Comparison of ENCODE assay signal across 19 cellular contexts in the genomic region with DNA sequence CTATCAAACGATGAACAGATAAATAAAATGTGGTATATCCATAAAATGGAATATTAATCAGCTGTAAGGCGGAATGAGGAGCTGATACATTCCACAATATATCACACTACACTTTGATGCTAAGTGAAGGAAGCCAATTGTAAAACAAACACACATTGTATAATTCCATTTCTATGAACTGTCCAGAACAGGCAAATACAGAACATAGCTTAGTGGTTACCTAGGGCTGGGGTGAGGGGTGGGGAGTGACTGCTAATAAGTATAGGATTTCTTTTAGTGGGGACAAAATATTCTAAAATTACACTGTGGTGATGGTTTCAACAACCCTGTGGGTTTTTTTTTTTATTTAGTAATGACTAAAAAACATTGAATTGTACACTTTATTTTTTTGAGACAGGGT.
A peak's percentile ranks its signal among the peaks of the same experiment; 100 is the strongest.
DNase-seq lines count a peak whose midpoint lies in the region; ATAC-seq and TF ChIP-seq lines count a peak whose summit lies in the region.
"Had no signal": no experiment of that assay in that cellular context is flagged by ENCODE, and none has a peak within 500 bp of the region (broad histone marks: within the 10 kb centered on the region; RNA-seq: fewer than 3 reads in every experiment).

No MANE protein-coding gene starts in this region.

- no CpG with 5 or more reads among the region's 2 CpGs for WGBS in IMR-90 (ENCODE audit: extremely low coverage in 2 of 2, insufficient read length in 1 of 2), 2 experiments
- WGBS in spleen, 5 donors: 67 to 96% (median 81%) methylated on average over 2 of the region's 2 CpGs

- H4K20me1 ChIP-seq in IMR-90 (ENCODE audit: insufficient read depth, low read length): no peaks in the 10 kb centered on the region
- H4K20me1 ChIP-seq: BLaER1 had no signal

- no peak overlapping the region for H3K4me2 ChIP-seq in IMR-90 (ENCODE audit: low read depth, low read length)
- H3K4me2 ChIP-seq: BLaER1 had no signal

- H3K27me3 ChIP-seq in IMR-90 (ENCODE audit: control insufficient read depth, insufficient read depth, low read length) (no peaks in the 10 kb centered on the region), brain microvascular endothelial cell (replicated peaks) (no peaks in the 10 kb centered on the region), spleen (replicated peaks in 1 of 7) (peaks cover 0 to 8% (median 0%) of the 10 kb centered on the region in 7 donors)
- H3K27me3 ChIP-seq: BE2C, BLaER1 had no signal

- no peak overlapping the region for H3K23ac ChIP-seq in IMR-90 (ENCODE audit: low read depth, low read length)

- H3K9me3 ChIP-seq in IMR-90 (ENCODE audit: control insufficient read depth, insufficient read depth, low read length) (no peaks in the 10 kb centered on the region; the same call in 1 of the 2 replicates), spleen (no peaks in the 10 kb centered on the region)
- H3K9me3 ChIP-seq: BE2C, BLaER1 had no signal

- no peak overlapping the region for H2BK20ac ChIP-seq in IMR-90 (ENCODE audit: low read depth, low read length)

- CTCF ChIA-PET in IMR-90 (lab: Yijun Ruan, JAX): no interaction called here

- H2BK5ac ChIP-seq in IMR-90 (ENCODE audit: low read depth, low read length, poor library complexity, severe bottlenecking): peak overlapping the region; percentile 80

- no peak overlapping the region for H2AFZ ChIP-seq in IMR-90 (replicated peaks; ENCODE audit: low read length, poor library complexity)

- no peaks in the 10 kb centered on the region for H3K9me1 ChIP-seq in IMR-90 (ENCODE audit: insufficient read depth, low read length)

- H3K14ac ChIP-seq in IMR-90 (replicated peaks; ENCODE audit: low read depth, low read length): no peak overlapping the region

- no peak overlapping the region for H3K4ac ChIP-seq in IMR-90 (ENCODE audit: low read depth, low read length)

- TF ChIP-seq POLR2A in IMR-90 (IDR thresholded peaks at IDR 0.05; ENCODE audit: low read depth, low read length) (no peak), spleen (IDR thresholded peaks at IDR 0.05) (no peak)

- peak overlapping the region; percentile 86; the same call in 1 of the 2 replicates for H3K18ac ChIP-seq in IMR-90 (ENCODE audit: low read depth, low read length)

- intact Hi-C loops in IMR-90 (cut with micrococcal nuclease) (loop anchor here (10.0 kb wide), 2 partner anchors 727 to 1317 kb away; no protein-coding TSS in a partner anchor), spleen (cut with DNase I; ENCODE audit: low total_unique reads) (no loop called here)

- DNase-seq in IMR-90 (peak; percentile 51), choroid plexus epithelial cell (ENCODE audit: low read depth) (peak; percentile 2), superior temporal gyrus (ENCODE audit: extremely low spot score) (peak; percentile 4), brain microvascular endothelial cell (no peak), HCEC 1CT (no peak), spleen (no peak)
- DNase-seq: 8988T; ACHN; BE2C; C1 segment of cervical spinal cord; CD4-positive, alpha-beta memory T cell; CD4-positive, CD25-positive, alpha-beta regulatory T cell; CD8-positive, alpha-beta memory T cell; COR-L47; DMS79 treated with DMSO at 0.1 percent for 48 hours; EL; GDM1 had no signal

- dilution Hi-C loops in IMR-90 (cut with HindIII; ENCODE audit: low sequenced_read_pairs, unreplicated experiment): no loop called here

- H3K27ac ChIP-seq in IMR-90 (ENCODE audit: insufficient read depth, low read length) (peak overlapping the region; percentile 50; the same call in 1 of the 2 replicates), brain microvascular endothelial cell (no peak overlapping the region), spleen (no peak overlapping the region)
- H3K27ac ChIP-seq: BLaER1 had no signal

- no peak overlapping the region for H3K56ac ChIP-seq in IMR-90 (ENCODE audit: extremely low read depth, insufficient read depth, low read length)

- H2BK120ac ChIP-seq in IMR-90 (ENCODE audit: low read depth, low read length): no peak overlapping the region

- ATAC-seq in IMR-90 (ENCODE audit: low read depth): peak; percentile 85
- ATAC-seq: GM12878 had no signal

- no peak overlapping the region for H2AK9ac ChIP-seq in IMR-90 (replicated peaks; ENCODE audit: low read depth, low read length, poor library complexity)

- no peaks in the 10 kb centered on the region for H3K36me3 ChIP-seq in IMR-90 (ENCODE audit: control insufficient read depth, insufficient read depth, low read length)
- no peaks in the 10 kb centered on the region for H3K36me3 ChIP-seq in brain microvascular endothelial cell (replicated peaks)
- no peaks in the 10 kb centered on the region for H3K36me3 ChIP-seq in spleen
- H3K36me3 ChIP-seq: BLaER1 had no signal

- no peak for TF ChIP-seq CTCF in IMR-90 (conservative IDR thresholded peaks at IDR 0.05; ENCODE audit: low read depth, low read length)
- no peak for TF ChIP-seq CTCF in choroid plexus epithelial cell (conservative IDR thresholded peaks at IDR 0.05; ENCODE audit: low read depth, low read length)
- TF ChIP-seq CTCF in brain microvascular endothelial cell (IDR thresholded peaks at IDR 0.05; ENCODE audit: low read depth, low read length, missing control alignments): no peak
- no peak for TF ChIP-seq CTCF in spleen (IDR thresholded peaks at IDR 0.05 in 8 of 11, conservative IDR thresholded peaks at IDR 0.05 in 3 of 11)

- no peak overlapping the region; the same call in 1 of the 2 replicates for H4K91ac ChIP-seq in IMR-90 (ENCODE audit: insufficient read depth, low read depth, low read length)

- H3K4me3 ChIP-seq in IMR-90 (ENCODE audit: insufficient read depth, low read depth, low read length): no peak overlapping the region
- H3K4me3 ChIP-seq in choroid plexus epithelial cell (ENCODE audit: low read depth, low read length): no peak overlapping the region
- no peak overlapping the region for H3K4me3 ChIP-seq in brain microvascular endothelial cell (ENCODE audit: low read depth, low read length)
- H3K4me3 ChIP-seq in spleen: no peak overlapping the region
- H3K4me3 ChIP-seq: BLaER1, GM12878 had no signal

- no TSS peak for BruUV-seq in IMR-90 (replicated peaks; lab: Mats Ljungman, UMichigan)

- H3K79me1 ChIP-seq in IMR-90 (ENCODE audit: low read depth in 1 of 2, low read length in 2 of 2): no peaks in the 10 kb centered on the region

- H3K4me1 ChIP-seq in IMR-90 (ENCODE audit: control insufficient read depth, insufficient read depth, low read length): 0 out of 2 replicates have a peak, but pooled peaks cover 2% of the 10 kb centered on the region
- H3K4me1 ChIP-seq in spleen: no peaks in the 10 kb centered on the region

- H3K9ac ChIP-seq in IMR-90 (ENCODE audit: low read depth, low read length): no peak overlapping the region
- H3K9ac ChIP-seq: BLaER1 had no signal

- no peak overlapping the region for H2AK5ac ChIP-seq in IMR-90 (ENCODE audit: low read depth, low read length)

- H4K8ac ChIP-seq in IMR-90 (ENCODE audit: low read depth in 2 of 2, low read length in 2 of 2): no peak overlapping the region

- no peak overlapping the region for H4K5ac ChIP-seq in IMR-90 (ENCODE audit: low read depth, low read length)

- H2BK15ac ChIP-seq in IMR-90 (ENCODE audit: low read depth, low read length): no peak overlapping the region

- no peak for TF ChIP-seq RAD21 in IMR-90 (IDR thresholded peaks at IDR 0.05; ENCODE audit: low read length)

- in situ Hi-C loops in IMR-90 (cut with MboI; ENCODE audit: low sequenced_read_pairs) (no loop called here), brain microvascular endothelial cell (cut with HindIII; ENCODE audit: low pct_ligation_motif_present, low sequenced_read_pairs) (no loop called here)

- POLR2A ChIA-PET in IMR-90 (lab: Charles Lee; ENCODE audit: unreplicated experiment): no interaction called here

TF ChIP-seq in IMR-90, 13 proteins besides CTCF, POLR2A, EP300 and RAD21:
- no peak for TF ChIP-seq BHLHE40 (IDR thresholded peaks at IDR 0.05; ENCODE audit: low read depth, low read length)
TF ChIP-seq in IMR-90: peak in this region for 0.

Comparison
In these comparisons a context has a peak if more than half of its experiments do, and no peak if none do; other contexts are left out.
1. DNase-seq: peak in IMR-90 (single experiment), choroid plexus epithelial cell (single experiment) and superior temporal gyrus (single experiment); none in brain microvascular endothelial cell (single experiment), HCEC 1CT (single experiment) and spleen (single experiment).